1 cellular context compared by ENCODE assay signal in genomic region chr12:12890815-12891645, GRCh38.
TF ChIP-seq lines count a peak whose summit lies in the region.

Gene GPRC5A (plus strand): TSS chr12:12891562. CDS start chr12:12908250, 16,688 bp downstream.

TF ChIP-seq in HCT116, 20 proteins besides CTCF, POLR2A, EP300 and RAD21:
- TF ChIP-seq ZBTB33 (IDR thresholded peaks at IDR 0.05; ENCODE audit: extremely low read depth, insufficient replicate concordance, low read length) = peak; percentile 60
- TF ChIP-seq POLR2AphosphoS5 (IDR thresholded peaks at IDR 0.05; ENCODE audit: low read depth, low read length) = peak; percentile 97
- no peak for TF ChIP-seq SP1 (IDR thresholded peaks at IDR 0.05; ENCODE audit: low read depth)
- TF ChIP-seq JUND (IDR thresholded peaks at IDR 0.05) = no peak
- no peak for TF ChIP-seq FOSL1 (IDR thresholded peaks at IDR 0.05; ENCODE audit: low read depth)
- no peak for TF ChIP-seq ELF1 (IDR thresholded peaks at IDR 0.05; ENCODE audit: borderline replicate concordance, low read depth)
- peak; percentile 44 for TF ChIP-seq TCF7L2 (IDR thresholded peaks at IDR 0.05; ENCODE audit: borderline replicate concordance, extremely low read depth, insufficient read depth, insufficient read length)
- peak; percentile 68 for TF ChIP-seq YY1 (IDR thresholded peaks at IDR 0.05; ENCODE audit: extremely low read depth, insufficient replicate concordance, low read depth, low read length)
- TF ChIP-seq ATF3 (IDR thresholded peaks at IDR 0.05) = no peak
- TF ChIP-seq EGR1 (IDR thresholded peaks at IDR 0.05; ENCODE audit: low read depth) = no peak
- no peak for TF ChIP-seq SIN3A (IDR thresholded peaks at IDR 0.05; ENCODE audit: low read depth)
- TF ChIP-seq MAX (IDR thresholded peaks at IDR 0.05) = no peak
